8 cellular contexts compared by ENCODE assay signal in the genomic region with DNA sequence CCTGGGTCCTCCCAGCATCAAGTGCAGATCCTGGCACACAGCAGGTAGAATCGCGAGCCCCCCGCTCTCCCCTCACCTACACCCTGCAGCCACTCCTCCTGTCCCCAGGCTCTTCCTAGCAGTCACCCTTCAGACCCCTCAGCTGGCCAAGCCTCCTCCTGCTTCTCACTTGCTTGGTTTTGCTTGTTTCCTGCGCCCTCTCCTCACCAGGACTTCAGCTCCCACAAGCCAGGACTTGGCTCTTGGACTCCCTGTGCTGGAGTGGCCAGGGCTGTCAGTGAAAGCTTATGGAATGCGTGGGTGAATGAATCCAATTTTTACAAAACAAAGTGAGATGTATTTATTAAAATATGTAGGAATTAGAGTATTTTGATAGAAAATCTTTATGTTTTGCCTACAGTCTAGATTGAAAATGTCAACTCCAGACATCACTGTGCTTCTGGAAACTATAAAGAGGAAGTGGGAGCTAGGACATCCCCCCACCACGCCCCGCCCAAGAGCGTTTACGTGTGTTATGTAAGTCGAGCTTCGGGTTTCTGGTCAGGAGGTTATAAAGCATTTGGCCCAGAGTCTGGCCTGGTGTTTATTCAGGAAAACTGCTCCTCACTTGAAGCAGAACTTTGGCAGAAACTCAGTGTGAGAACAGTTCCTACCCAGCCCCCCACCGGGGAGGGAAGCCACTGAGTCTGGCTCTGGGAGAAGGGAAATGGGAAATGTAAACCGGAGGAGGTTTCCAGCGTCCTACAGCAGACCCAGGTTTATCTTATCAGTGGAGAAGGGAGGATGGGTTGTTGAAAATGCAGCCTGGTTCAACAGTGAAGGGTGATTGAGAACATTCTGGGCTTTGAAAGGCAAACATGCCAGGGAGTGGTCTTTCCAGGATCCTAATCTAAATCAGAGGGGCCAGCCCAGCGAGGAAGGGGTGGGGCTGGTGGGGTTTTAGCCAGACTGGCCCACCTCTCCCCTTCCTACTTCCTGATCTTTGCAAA. TPM values are rescaled to one million over a fixed set of nuclear protein-coding genes. Genes with fewer than 3 reads are reported as not detected.
DNase-seq lines count a peak whose midpoint lies in the region; ATAC-seq and TF ChIP-seq lines count a peak whose summit lies in the region.

No MANE protein-coding gene starts in this region.

- H3K9me3 ChIP-seq in RWPE2 (ENCODE audit: severe bottlenecking) = no peaks in the 10 kb centered on the region

- ATAC-seq in GM18520 (IDR thresholded peaks at IDR 0.05; ENCODE audit: unreplicated experiment) = peak; percentile 53
- peak; percentile 66 for ATAC-seq in HG03135 (IDR thresholded peaks at IDR 0.05; ENCODE audit: unreplicated experiment)
- peak; percentile 48 for ATAC-seq in RWPE2 (ENCODE audit: low read depth)

- TF ChIP-seq CTCF in RWPE2 (IDR thresholded peaks at IDR 0.05; ENCODE audit: poor library complexity, severe bottlenecking) (no peak), epithelial cell of proximal tubule (conservative IDR thresholded peaks at IDR 0.05; ENCODE audit: low read depth, low read length) (no peak)

- peak overlapping the region; percentile 54 for H3K27ac ChIP-seq in RWPE2 (ENCODE audit: poor library complexity, severe bottlenecking)

- H3K4me1 ChIP-seq in RWPE2 (ENCODE audit: insufficient read depth, poor library complexity, severe bottlenecking) = peaks cover 31% of the 10 kb centered on the region

- no peak overlapping the region for H3K4me3 ChIP-seq in RWPE2 (ENCODE audit: severe bottlenecking)
- H3K4me3 ChIP-seq in epithelial cell of proximal tubule (ENCODE audit: low read depth, low read length) = peak overlapping the region; percentile 16

- H3K27me3 ChIP-seq in RWPE2 (ENCODE audit: insufficient read depth, poor library complexity, severe bottlenecking) = no peaks in the 10 kb centered on the region

- DNase-seq in RWPE2 (ENCODE audit: low spot score) (no peak), epithelial cell of proximal tubule (ENCODE audit: low read depth) (no peak), myocyte (ENCODE audit: low read depth) (peak; percentile 41), NCI-H187 treated with DMSO at 0.1 percent for 48 hours (lab: John Stamatoyannopoulos, UW) (no peak), ACHN (no peak)
- DNase-seq in activated CD4-positive, alpha-beta T cell treated with anti-CD3 and anti-CD28 coated beads, Interleukin-2, amount 50 U/mL, for 48 hours = no peak

- in situ Hi-C loops in ACHN (cut with HindIII; ENCODE audit: low pct_ligation_motif_present, low pct_unique_long_range_greater_than_20kb, low sequenced_read_pairs) = no loop called here

- no peaks in the 10 kb centered on the region for H3K36me3 ChIP-seq in RWPE2 (ENCODE audit: low read depth)

RNA-seq across cellular contexts. Expression of gene ALDH2, which starts 8.8 kb away (rescaled TPM):
- 19.3 and 25.2 TPM in 2 replicates for total RNA-seq in epithelial cell of proximal tubule
- total RNA-seq in myocyte = 2.7 and 3.2 TPM in 2 replicates
- 8.4 TPM for polyA plus RNA-seq in myocyte (2012)
